In genomic region chr14:49641697-49642129, GRCh38 we compare ENCODE assay signal across 1 cellular context.
A peak's percentile ranks its signal among the peaks of the same experiment; 100 is the strongest.
TF ChIP-seq lines count a peak whose summit lies in the region.

No MANE protein-coding gene starts in this region.

TF ChIP-seq in HepG2, 621 proteins besides CTCF, POLR2A, EP300 and RAD21 (continued from another document and continues in another):
- peak; percentile 44; the same call in 1 of the 2 replicates for TF ChIP-seq HNF1A (IDR thresholded peaks at IDR 0.05; ENCODE audit: low read depth)
- peak; percentile 58; the same call in 1 of the 2 replicates for TF ChIP-seq HNF1A (CRISPR knock-in tag; IDR thresholded peaks at IDR 0.05; ENCODE audit: borderline replicate concordance)
- peak; percentile 68; the same call in 1 of the 2 replicates for TF ChIP-seq NR2F6 (IDR thresholded peaks at IDR 0.05)
- peak; percentile 72 for TF ChIP-seq NR2F6 (CRISPR knock-in tag; IDR thresholded peaks at IDR 0.05)
- TF ChIP-seq ZNF24 (IDR thresholded peaks at IDR 0.05) = no peak
- TF ChIP-seq ZNF547 (CRISPR knock-in tag; IDR thresholded peaks at IDR 0.05) = no peak
- TF ChIP-seq ZSCAN29 (CRISPR knock-in tag; conservative IDR thresholded peaks at IDR 0.05) = peak; percentile 79; the same call in 1 of the 2 replicates
- no peak for TF ChIP-seq CBFB (CRISPR knock-in tag; IDR thresholded peaks at IDR 0.05)
- peak; percentile 81; the same call in 1 of the 2 replicates for TF ChIP-seq REPIN1 (CRISPR knock-in tag; IDR thresholded peaks at IDR 0.05; ENCODE audit: borderline replicate concordance, low read depth)
- no peak for TF ChIP-seq EZH2 (conservative IDR thresholded peaks at IDR 0.05; ENCODE audit: low read depth, low read length)
- no peak for TF ChIP-seq SYNCRIP (IDR thresholded peaks at IDR 0.05; ENCODE audit: insufficient read depth, low read depth, low read length)
- TF ChIP-seq IRF2 (CRISPR knock-in tag; IDR thresholded peaks at IDR 0.05) = peak; percentile 91
- TF ChIP-seq GPN1 (CRISPR knock-in tag; IDR thresholded peaks at IDR 0.05; ENCODE audit: borderline replicate concordance) = no peak
- TF ChIP-seq U2AF2 (IDR thresholded peaks at IDR 0.05; ENCODE audit: low read depth, low read length) = no peak
- TF ChIP-seq ZNF30 (CRISPR knock-in tag; IDR thresholded peaks at IDR 0.05) = no peak
- no peak for TF ChIP-seq BRD4 (CRISPR knock-in tag; IDR thresholded peaks at IDR 0.05)
- TF ChIP-seq NONO (IDR thresholded peaks at IDR 0.05) = no peak
- peak; percentile 82 for TF ChIP-seq NONO (CRISPR knock-in tag; conservative IDR thresholded peaks at IDR 0.05)
- no peak for TF ChIP-seq PREB (CRISPR knock-in tag; IDR thresholded peaks at IDR 0.05)
- TF ChIP-seq ZNF777 (CRISPR knock-in tag; IDR thresholded peaks at IDR 0.05) = no peak
- no peak for TF ChIP-seq CENPBD1 (CRISPR knock-in tag; IDR thresholded peaks at IDR 0.05; ENCODE audit: borderline replicate concordance, low read depth)
- TF ChIP-seq ARID4A (CRISPR knock-in tag; IDR thresholded peaks at IDR 0.05; ENCODE audit: borderline replicate concordance) = peak; percentile 94
- TF ChIP-seq SALL1 (CRISPR knock-in tag; IDR thresholded peaks at IDR 0.05) = peak; percentile 94
- no peak for TF ChIP-seq PHF5A (CRISPR knock-in tag; IDR thresholded peaks at IDR 0.05; ENCODE audit: low read depth, unreplicated experiment)
- 0 out of 2 replicates have a peak, but pooled peaks have one; percentile 52 for TF ChIP-seq ZNF335 (CRISPR knock-in tag; IDR thresholded peaks at IDR 0.05)
- TF ChIP-seq PRDM10 (CRISPR knock-in tag; IDR thresholded peaks at IDR 0.05; ENCODE audit: low read depth) = peak; percentile 43; the same call in 1 of the 2 replicates
- TF ChIP-seq ZNF280B (CRISPR knock-in tag; IDR thresholded peaks at IDR 0.05; ENCODE audit: borderline replicate concordance) = no peak
- TF ChIP-seq HOXA9 (CRISPR knock-in tag; IDR thresholded peaks at IDR 0.05; ENCODE audit: borderline replicate concordance) = no peak
- TF ChIP-seq TAF15 (IDR thresholded peaks at IDR 0.05; ENCODE audit: low read depth, low read length, poor library complexity, severe bottlenecking) = no peak
- no peak for TF ChIP-seq ZNF839 (CRISPR knock-in tag; IDR thresholded peaks at IDR 0.05; ENCODE audit: borderline replicate concordance)
- TF ChIP-seq HNF4G (IDR thresholded peaks at IDR 0.05; ENCODE audit: borderline replicate concordance, low read depth, low read length) = peak; percentile 94
- TF ChIP-seq HNF4G (CRISPR knock-in tag; IDR thresholded peaks at IDR 0.05; ENCODE audit: borderline replicate concordance, low read depth) = peak; percentile 87; the same call in 1 of the 2 replicates
- TF ChIP-seq ARNTL (CRISPR knock-in tag; IDR thresholded peaks at IDR 0.05) = 0 out of 2 replicates have a peak, but pooled peaks have one; percentile 46
- TF ChIP-seq BRF2 (CRISPR knock-in tag; IDR thresholded peaks at IDR 0.05) = no peak
- no peak for TF ChIP-seq MTERF4 (CRISPR knock-in tag; IDR thresholded peaks at IDR 0.05)
- no peak for TF ChIP-seq ZNF343 (CRISPR knock-in tag; IDR thresholded peaks at IDR 0.05)
- no peak for TF ChIP-seq ZNF747 (CRISPR knock-in tag; IDR thresholded peaks at IDR 0.05; ENCODE audit: borderline replicate concordance)
- peak; percentile 95 for TF ChIP-seq TGIF2 (CRISPR knock-in tag; IDR thresholded peaks at IDR 0.05)
- TF ChIP-seq ZNF737 (CRISPR knock-in tag; IDR thresholded peaks at IDR 0.05; ENCODE audit: borderline replicate concordance) = no peak
- no peak for TF ChIP-seq ZNF572 (CRISPR knock-in tag; IDR thresholded peaks at IDR 0.05)
- TF ChIP-seq ZNF75D (CRISPR knock-in tag; IDR thresholded peaks at IDR 0.05; ENCODE audit: borderline replicate concordance) = no peak
- no peak for TF ChIP-seq ZNF275 (CRISPR knock-in tag; IDR thresholded peaks at IDR 0.05; ENCODE audit: borderline replicate concordance)
- no peak for TF ChIP-seq ZSCAN21 (CRISPR knock-in tag; IDR thresholded peaks at IDR 0.05; ENCODE audit: borderline replicate concordance)
- no peak for TF ChIP-seq IRF1 (CRISPR knock-in tag; IDR thresholded peaks at IDR 0.05; ENCODE audit: low read depth)
- TF ChIP-seq FOXK2 (IDR thresholded peaks at IDR 0.05) = peak; percentile 81
- TF ChIP-seq ZC3H13 (CRISPR knock-in tag; IDR thresholded peaks at IDR 0.05) = no peak
